ENCODE assay signal across 8 cellular contexts in the genomic region with DNA sequence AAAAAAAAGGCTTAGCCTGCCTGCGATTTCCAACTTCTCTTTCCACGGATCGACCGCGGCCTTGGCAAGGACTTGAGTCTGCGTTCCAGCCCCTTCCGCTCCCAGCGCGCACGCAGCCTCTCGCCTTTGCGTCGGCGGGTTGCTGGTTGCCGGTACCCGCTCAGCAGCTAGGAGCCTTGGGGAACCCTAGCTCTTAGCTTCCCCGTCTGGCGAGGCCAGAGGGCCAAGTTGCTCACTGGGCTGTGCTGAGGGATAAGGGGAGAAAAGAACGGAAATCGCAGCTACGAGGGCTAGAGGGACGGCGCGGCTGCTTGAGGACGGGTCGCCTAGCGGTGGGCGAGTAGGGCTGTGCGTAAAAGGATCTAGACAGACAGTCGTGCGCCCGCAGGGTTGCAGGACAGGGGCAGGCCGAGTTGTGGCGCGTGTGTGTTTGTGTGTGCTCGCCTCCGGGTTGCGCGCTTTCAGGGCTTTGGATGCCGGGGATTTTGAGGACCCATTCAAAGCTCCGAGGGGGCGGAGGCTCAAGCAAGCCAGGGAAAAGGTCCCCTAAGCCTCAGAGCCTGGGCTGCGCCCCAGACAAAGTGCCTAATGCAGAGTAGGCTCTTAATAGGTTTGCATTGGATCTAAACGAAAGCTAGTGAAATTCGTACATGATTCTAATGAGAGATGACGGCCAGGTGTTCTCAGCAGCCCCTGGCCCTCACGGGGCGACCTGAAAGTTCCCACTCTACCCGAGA. TPM values are rescaled to one million over a fixed set of nuclear protein-coding genes. Genes with fewer than 3 reads are reported as not detected.
DNase-seq lines count a peak whose midpoint lies in the region; ATAC-seq, FAIRE-seq and TF ChIP-seq lines count a peak whose summit lies in the region.

No MANE protein-coding gene starts in this region.

- FAIRE-seq in K562 (lab: Jason Lieb, UNC), result no peak
- no peak for FAIRE-seq in small intestine (lab: Jason Lieb, UNC)

- TF ChIP-seq CTCF in K562 (IDR thresholded peaks at IDR 0.05 in 2 of 3, conservative IDR thresholded peaks at IDR 0.05 in 1 of 3; ENCODE audit: insufficient read depth in 2 of 3, low read depth in 1 of 3, low read length in 3 of 3), result no peak

- BruUV-seq in K562 (replicated peaks; lab: Mats Ljungman, UMichigan), result no TSS peak

- intact Hi-C loops in K562 (cut with micrococcal nuclease), result loop anchor here (5.0 to 10.0 kb wide), 3 partner anchors 133 to 720 kb away; no protein-coding TSS in a partner anchor

- POLR2A ChIA-PET in K562 (lab: Yijun Ruan, JAX), result no interaction called here

- 0 out of 2 replicates have a peak overlapping the region, but pooled peaks have one; percentile 0 for H2AFZ ChIP-seq in K562 (ENCODE audit: low read depth, low read length)

- no peaks in the 10 kb centered on the region for H3K9me1 ChIP-seq in K562 (ENCODE audit: control insufficient read depth, insufficient read depth, low read length)

- H4K20me1 ChIP-seq in K562 (replicated peaks; ENCODE audit: control insufficient read depth, insufficient read depth, low read length), result no peaks in the 10 kb centered on the region

- H3K27me3 ChIP-seq in K562 (ENCODE audit: control insufficient read depth in 2 of 2, insufficient read depth in 2 of 2, low read length in 2 of 2) (peaks cover 11 to 43% of the 10 kb centered on the region in 2 experiments; a peak in 4 of 5 replicates), small intestine (ENCODE audit: control insufficient read depth in 2 of 2, insufficient read depth in 2 of 2, low read length in 2 of 2) (peaks cover 0 to 28% of the 10 kb centered on the region in 2 donors)

- WGBS in K562 (ENCODE audit: insufficient coverage, low coverage, missing lambda C conversion rate), result 52% methylated on average over 49 of the region's 49 CpGs
- 2 to 5% (median 3%) methylated on average over 49 of the region's 49 CpGs for WGBS in small intestine, 3 donors

- no peak for TF ChIP-seq RAD21 in K562 (CRISPR knock-in tag; conservative IDR thresholded peaks at IDR 0.05 in 1 of 2, IDR thresholded peaks at IDR 0.05 in 1 of 2)

- ATAC-seq in K562, result no peak
- ATAC-seq in HG03457 (IDR thresholded peaks at IDR 0.05; ENCODE audit: unreplicated experiment), result no peak

- H3K4me3 ChIP-seq in K562, result no peak overlapping the region
- peak overlapping the region in 1 of 2 donors; percentile 37 for H3K4me3 ChIP-seq in small intestine (ENCODE audit: low read depth in 1 of 2, low read length in 2 of 2)

- in situ Hi-C loops in K562 (cut with MboI), result loop anchor here (5.0 kb wide), 1 partner anchor 412 kb away; no protein-coding TSS in a partner anchor

- H3K79me2 ChIP-seq in K562 (ENCODE audit: control insufficient read depth, insufficient read depth, low read length), result no peaks in the 10 kb centered on the region

- CTCF ChIA-PET in K562 (lab: Yijun Ruan, JAX; ENCODE audit: low intra/inter-chr PET ratio), result no interaction called here

- TF ChIP-seq POLR2A in K562 (conservative IDR thresholded peaks at IDR 0.05), result no peak

- H3K9ac ChIP-seq in K562 (ENCODE audit: insufficient read depth in 1 of 2, low read depth in 2 of 2, low read length in 2 of 2), result no peak overlapping the region

- TF ChIP-seq EP300 in K562 (IDR thresholded peaks at IDR 0.05; ENCODE audit: low read length), result no peak

- H3K27ac ChIP-seq in K562 (ENCODE audit: extremely low read depth, low read depth, low read length) (no peak overlapping the region), small intestine (ENCODE audit: low read depth in 1 of 2, low read length in 1 of 2) (no peak overlapping the region)

- no peak overlapping the region for H3K4me2 ChIP-seq in K562 (ENCODE audit: insufficient read depth, low read length)

- H3K4me1 ChIP-seq in K562 (replicated peaks in 1 of 2; ENCODE audit: control insufficient read depth in 2 of 2, insufficient read depth in 2 of 2, low read length in 2 of 2) (peaks cover 0 to 35% of the 10 kb centered on the region in 2 experiments; a peak in 3 of 5 replicates), small intestine (ENCODE audit: control insufficient read depth in 2 of 2, insufficient read depth in 1 of 2, low read depth in 1 of 2, low read length in 1 of 2) (peaks cover 0 to 9% of the 10 kb centered on the region in 2 donors)

- H3K36me3 ChIP-seq in K562 (ENCODE audit: control insufficient read depth, insufficient read depth, low read length) (no peaks in the 10 kb centered on the region), small intestine (ENCODE audit: control insufficient read depth in 2 of 2, insufficient read depth in 2 of 2, low read length in 2 of 2) (no peaks in the 10 kb centered on the region)

- DNase-seq in GF-D8 (lab: John Stamatoyannopoulos, UW), result peak; percentile 42
- peak; percentile 48 to 50 for DNase-seq in NOMO-1 (lab: John Stamatoyannopoulos, UW; ENCODE audit: unreplicated experiment in 2 of 2)
- no peak for DNase-seq in K562 (ENCODE audit: extremely low read depth in 1 of 4, low spot score in 3 of 4)
- DNase-seq in inferior parietal cortex (ENCODE audit: extremely low spot score), result peak; percentile 8
- peak; percentile 22 for DNase-seq in small intestine
- DNase-seq in AML-193 (lab: John Stamatoyannopoulos, UW), result no peak
- DNase-seq in central memory CD4-positive, alpha-beta T cell, result no peak

- H3K9me3 ChIP-seq in K562 (replicated peaks; ENCODE audit: control insufficient read depth, insufficient read depth, low read depth, low read length) (no peaks in the 10 kb centered on the region), small intestine (ENCODE audit: control insufficient read depth, low read depth) (no peaks in the 10 kb centered on the region)

TF ChIP-seq in K562, 482 proteins besides CTCF, POLR2A, EP300 and RAD21 (continues in another document):
- TF ChIP-seq, protein P1, sequence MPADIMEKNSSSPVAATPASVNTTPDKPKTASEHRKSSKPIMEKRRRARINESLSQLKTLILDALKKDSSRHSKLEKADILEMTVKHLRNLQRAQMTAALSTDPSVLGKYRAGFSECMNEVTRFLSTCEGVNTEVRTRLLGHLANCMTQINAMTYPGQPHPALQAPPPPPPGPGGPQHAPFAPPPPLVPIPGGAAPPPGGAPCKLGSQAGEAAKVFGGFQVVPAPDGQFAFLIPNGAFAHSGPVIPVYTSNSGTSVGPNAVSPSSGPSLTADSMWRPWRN (IDR thresholded peaks at IDR 0.05; ENCODE audit: low read depth), result no peak
- TF ChIP-seq STAT5B (CRISPR knock-in tag; IDR thresholded peaks at IDR 0.05) (no peak), RNF2 (IDR thresholded peaks at IDR 0.05) (no peak), THRAP3 (IDR thresholded peaks at IDR 0.05; ENCODE audit: borderline replicate concordance) (no peak), SAFB (IDR thresholded peaks at IDR 0.05; ENCODE audit: borderline replicate concordance, low read depth, low read length) (no peak), STAG1 (CRISPR knock-in tag; IDR thresholded peaks at IDR 0.05; ENCODE audit: borderline replicate concordance) (no peak)
- TF ChIP-seq, protein P2, sequence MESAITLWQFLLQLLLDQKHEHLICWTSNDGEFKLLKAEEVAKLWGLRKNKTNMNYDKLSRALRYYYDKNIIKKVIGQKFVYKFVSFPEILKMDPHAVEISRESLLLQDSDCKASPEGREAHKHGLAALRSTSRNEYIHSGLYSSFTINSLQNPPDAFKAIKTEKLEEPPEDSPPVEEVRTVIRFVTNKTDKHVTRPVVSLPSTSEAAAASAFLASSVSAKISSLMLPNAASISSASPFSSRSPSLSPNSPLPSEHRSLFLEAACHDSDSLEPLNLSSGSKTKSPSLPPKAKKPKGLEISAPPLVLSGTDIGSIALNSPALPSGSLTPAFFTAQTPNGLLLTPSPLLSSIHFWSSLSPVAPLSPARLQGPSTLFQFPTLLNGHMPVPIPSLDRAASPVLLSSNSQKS (CRISPR knock-in tag; IDR thresholded peaks at IDR 0.05), result no peak

RNA-seq across cellular contexts. Expression of a gene that starts 40.5 kb away (rescaled TPM):
- total RNA-seq in K562 (2011; cell fraction: chromatin; rRNA removed; ENCODE audit: low replicate concordance), result 6.2 and 19.2 TPM in 2 replicates
- 7.7 and 8.6 TPM in 2 replicates for total RNA-seq in K562 (2011; cell fraction: nucleolus; rRNA removed)
- 11.4 and 19.8 TPM in 2 replicates for total RNA-seq in K562 (2011; cell fraction: nucleoplasm; rRNA removed)
- total RNA-seq in K562 (2014; rRNA removed), result 16.3 and 26.2 TPM in 2 replicates
- total RNA-seq in K562 (2014; rRNA removed; fragmentation: Illumina TruSeq; extraction: Trizol), result 20.2 and 24.9 TPM in 2 replicates
- total RNA-seq in K562 (2015; rRNA removed; fragmentation: Illumina TruSeq; extraction: Trizol), result 18.3 and 19.8 TPM in 2 replicates
- 26.6 and 29.5 TPM in 2 replicates for total RNA-seq in K562 (2021)
- 21.9 and 27.6 TPM in 2 replicates for polyA plus RNA-seq in K562 (2011; rRNA removed)
- polyA plus RNA-seq in K562 (2011; cell fraction: cytosol; rRNA removed), result 4.4 and 20.5 TPM in 2 replicates
- polyA plus RNA-seq in K562 (2011; cell fraction: nucleus; rRNA removed), result 10.1 and 13.0 TPM in 2 replicates
- 15.8 and 42.2 TPM in 2 replicates for polyA plus RNA-seq in K562 (2012)
- 9.9 and 10.1 TPM in 2 replicates for polyA plus RNA-seq in K562 (2014; fragmentation: Illumina TruSeq; extraction: Trizol)
- 1 to 10 TPM; 5.6 to 7.6 TPM for polyA plus RNA-seq in K562 (2014; fragmentation: Nextera tagmentation; extraction: Ambion mirVana)
- polyA plus RNA-seq in K562 (2014; rRNA removed), result 7.2 and 9.3 TPM in 2 replicates
- 22.5 and 24.7 TPM in 2 replicates for polyA minus RNA-seq in K562 (2011; rRNA and poly(A)+ RNA removed)
- 10.1 and 16.5 TPM in 2 replicates for polyA minus RNA-seq in K562 (2011; cell fraction: cytosol; rRNA and poly(A)+ RNA removed)
- 8.5 and 10.9 TPM in 2 replicates for polyA minus RNA-seq in K562 (2011; cell fraction: nucleus; rRNA and poly(A)+ RNA removed)
- polyA plus RNA-seq in small intestine, result 1 to 10 TPM; 5.7 to 8.8 (median 6.0) TPM

RNA-seq across cellular contexts. Expression of a gene that starts 50.8 kb away (rescaled TPM):
- total RNA-seq in K562 (2011; cell fraction: chromatin; rRNA removed; ENCODE audit: low replicate concordance), result not detected in 2 replicates
- total RNA-seq in K562 (2011; cell fraction: nucleolus; rRNA removed), result not detected in 2 replicates
- not detected in 2 replicates for total RNA-seq in K562 (2011; cell fraction: nucleoplasm; rRNA removed)
- not detected in 2 replicates for total RNA-seq in K562 (2014; rRNA removed)
- total RNA-seq in K562 (2014; rRNA removed; fragmentation: Illumina TruSeq; extraction: Trizol), result not detected in 2 replicates
- total RNA-seq in K562 (2015; rRNA removed; fragmentation: Illumina TruSeq; extraction: Trizol), result not detected in 2 replicates
- total RNA-seq in K562 (2021), result not detected in 2 replicates
- polyA plus RNA-seq in K562 (2011; rRNA removed), result not detected in 2 replicates
- polyA plus RNA-seq in K562 (2011; cell fraction: cytosol; rRNA removed), result not detected in 2 replicates
- polyA plus RNA-seq in K562 (2011; cell fraction: nucleus; rRNA removed), result not detected in 2 replicates
- not detected in 2 replicates for polyA plus RNA-seq in K562 (2012)
- polyA plus RNA-seq in K562 (2014; fragmentation: Illumina TruSeq; extraction: Trizol), result not detected in 2 replicates
- polyA plus RNA-seq in K562 (2014; fragmentation: Nextera tagmentation; extraction: Ambion mirVana), result not detected
- polyA plus RNA-seq in K562 (2014; rRNA removed), result not detected in 2 replicates
- polyA minus RNA-seq in K562 (2011; rRNA and poly(A)+ RNA removed), result not detected in 2 replicates
- polyA minus RNA-seq in K562 (2011; cell fraction: cytosol; rRNA and poly(A)+ RNA removed), result not detected in 2 replicates
- not detected in 2 replicates for polyA minus RNA-seq in K562 (2011; cell fraction: nucleus; rRNA and poly(A)+ RNA removed)
- polyA plus RNA-seq in small intestine, result not detected

Comparison
In these comparisons a context has a peak if more than half of its experiments do, and no peak if none do; other contexts are left out.
1. DNase-seq: peak in GF-D8 (single experiment), NOMO-1 (2 of 2), inferior parietal cortex (single experiment) and small intestine (single experiment); none in K562 (0 of 4), AML-193 (0 of 2) and central memory CD4-positive, alpha-beta T cell (single experiment).